11 cellular contexts compared by ENCODE assay signal in the genomic region with DNA sequence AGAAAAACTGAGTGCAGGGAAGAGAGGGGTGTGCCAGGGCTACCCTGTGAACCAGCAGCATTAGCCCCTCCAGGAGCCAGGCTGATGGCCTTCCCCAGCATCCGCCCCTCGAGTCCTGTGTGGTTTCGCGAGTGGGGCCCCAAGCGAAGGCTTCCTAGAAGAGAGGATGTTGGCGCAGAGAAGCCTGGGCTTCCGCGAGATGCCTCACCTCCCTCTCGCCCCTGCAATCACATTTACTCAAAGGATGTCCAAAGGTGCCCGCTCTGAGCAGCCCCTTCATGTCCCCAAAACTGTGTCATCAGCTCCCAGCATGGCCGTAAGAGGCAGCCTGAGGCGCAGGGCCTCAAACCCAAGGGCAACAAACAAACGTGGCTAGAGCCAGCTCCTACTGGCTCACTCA.
DNase-seq lines count a peak whose midpoint lies in the region; FAIRE-seq and TF ChIP-seq lines count a peak whose summit lies in the region.
"Had no signal": no experiment of that assay in that cellular context is flagged by ENCODE, and none has a peak within 500 bp of the region (broad histone marks: within the 10 kb centered on the region; RNA-seq: fewer than 3 reads in every experiment).

No MANE protein-coding gene starts in this region.

- FAIRE-seq in HTR-8/SVneo (lab: Jason Lieb, UNC), result no peak
- FAIRE-seq: colon had no signal

- H3K27me3 Mint-ChIP-seq in activated T-cell treated with anti-CD3 and anti-CD28 coated beads, Interleukin-2, amount 50 U/mL, for 24 hours, result no peaks in the 10 kb centered on the region

- TF ChIP-seq CTCF in Peyer's patch (IDR thresholded peaks at IDR 0.05) (no peak), SK-N-SH (IDR thresholded peaks at IDR 0.05) (no peak)

- H3K9me3 ChIP-seq in Peyer's patch, result no peaks in the 10 kb centered on the region
- H3K9me3 ChIP-seq in SK-N-SH, result no peaks in the 10 kb centered on the region

- no peak overlapping the region for H2AFZ ChIP-seq in SK-N-SH (ENCODE audit: low read depth)
- H2AFZ ChIP-seq: neural progenitor cell had no signal

- no peak for TF ChIP-seq POLR2A in Peyer's patch (IDR thresholded peaks at IDR 0.05)

- no peak for TF ChIP-seq RAD21 in SK-N-SH (IDR thresholded peaks at IDR 0.05; ENCODE audit: low read length)

- H4K20me1 ChIP-seq in SK-N-SH (ENCODE audit: insufficient read depth), result no peaks in the 10 kb centered on the region

- peak in 2 of 3 donors; percentile 70 to 76 for DNase-seq in Peyer's patch
- peak; percentile 77 for DNase-seq in activated T-cell treated with anti-CD3 and anti-CD28 coated beads, Interleukin-2, amount 50 U/mL, for 24 hours
- DNase-seq in inferior parietal cortex (ENCODE audit: extremely low spot score), result peak; percentile 1
- peak; percentile 26 to 33 for DNase-seq in stimulated activated CD8-positive, alpha-beta memory T cell treated with anti-CD3 and anti-CD28 coated beads, Interleukin-4, amount 100 ng/mL, for 4 hours (ENCODE audit: low read depth in 2 of 2, low spot score in 1 of 2)
- no peak for DNase-seq in NCI-H82 treated with DMSO at 0.1 percent for 48 hours (lab: John Stamatoyannopoulos, UW; ENCODE audit: unreplicated experiment)
- DNase-seq in SK-N-SH, result no peak
- no peak for DNase-seq in HTR-8/SVneo (ENCODE audit: insufficient read length, low spot score)
- DNase-seq in medulla oblongata (ENCODE audit: extremely low spot score), result no peak
- DNase-seq: NCI-H446 treated with DMSO at 0.1 percent for 48 hours had no signal

- CTCF ChIA-PET in SK-N-SH (lab: Yijun Ruan, JAX), result interaction anchor here (1.6 kb wide), 1 partner anchor 58 kb away, joined by 6 read pairs; no protein-coding TSS in a partner anchor

- H3K4me1 Mint-ChIP-seq in activated T-cell treated with anti-CD3 and anti-CD28 coated beads, Interleukin-2, amount 50 U/mL, for 24 hours (ENCODE audit: low read depth), result peaks cover 82% of the 10 kb centered on the region

- H3K36me3 ChIP-seq in Peyer's patch (peaks cover 0 to 3% (median 0%) of the 10 kb centered on the region in 3 donors), SK-N-SH (replicated peaks in 1 of 2; ENCODE audit: control insufficient read depth in 1 of 2, insufficient read depth in 2 of 2, low read length in 1 of 2) (no peaks in the 10 kb centered on the region)
- H3K36me3 ChIP-seq: neural progenitor cell had no signal

- no peak overlapping the region for H3K4me2 ChIP-seq in SK-N-SH
- H3K4me2 ChIP-seq: neural progenitor cell had no signal

- peaks cover 39% of the 10 kb centered on the region for H3K36me3 Mint-ChIP-seq in activated T-cell treated with anti-CD3 and anti-CD28 coated beads, Interleukin-2, amount 50 U/mL, for 24 hours (ENCODE audit: low read depth)

- no peaks in the 10 kb centered on the region for H3K79me2 ChIP-seq in SK-N-SH (ENCODE audit: insufficient read depth)

- 86% methylated on average over 13 of the region's 13 CpGs for WGBS in SK-N-SH (ENCODE audit: low lambda C conversion rate)

- no peaks in the 10 kb centered on the region for H3K9me3 Mint-ChIP-seq in activated T-cell treated with anti-CD3 and anti-CD28 coated beads, Interleukin-2, amount 50 U/mL, for 24 hours
- H3K9me3 Mint-ChIP-seq: neural progenitor cell had no signal

- no peak overlapping the region for H3K9ac ChIP-seq in SK-N-SH
- H3K9ac ChIP-seq: neural progenitor cell had no signal

- POLR2A ChIA-PET in SK-N-SH (lab: Yijun Ruan, JAX), result interaction anchor here (0.9 kb wide), 1 partner anchor 33 kb away, joined by 3 read pairs; no protein-coding TSS in a partner anchor

- H3F3A ChIP-seq in SK-N-SH (replicated peaks; ENCODE audit: insufficient read depth), result no peaks in the 10 kb centered on the region

- H3K9me2 ChIP-seq in SK-N-SH, result no peaks in the 10 kb centered on the region

- H3K27me3 ChIP-seq in Peyer's patch (no peaks in the 10 kb centered on the region), SK-N-SH (ENCODE audit: insufficient read depth) (no peaks in the 10 kb centered on the region)
- H3K27me3 ChIP-seq: neural progenitor cell had no signal

- H3K4me1 ChIP-seq in Peyer's patch (peaks cover 0 to 53% (median 29%) of the 10 kb centered on the region in 4 donors), SK-N-SH (ENCODE audit: control insufficient read depth in 1 of 2, insufficient read depth in 2 of 2, low read depth in 1 of 2, low read length in 1 of 2) (no peaks in the 10 kb centered on the region)
- H3K4me1 ChIP-seq: neural progenitor cell had no signal

- H3K4me3 Mint-ChIP-seq in activated T-cell treated with anti-CD3 and anti-CD28 coated beads, Interleukin-2, amount 50 U/mL, for 24 hours, result peak overlapping the region; percentile 59
- H3K4me3 Mint-ChIP-seq: neural progenitor cell had no signal

- H3K27ac ChIP-seq in Peyer's patch (peak overlapping the region in 3 of 4 donors; percentile 47 to 82 (median 52)), SK-N-SH (ENCODE audit: low read depth in 2 of 2, low read length in 1 of 2) (no peak overlapping the region)
- H3K27ac ChIP-seq: neural progenitor cell had no signal

- H3K4me3 ChIP-seq in Peyer's patch (peak overlapping the region in 1 of 4 donors; percentile 18), SK-N-SH (ENCODE audit: low read depth in 2 of 2, low read length in 1 of 2) (no peak overlapping the region)
- H3K4me3 ChIP-seq: neural progenitor cell had no signal

- peak overlapping the region; percentile 96 for H3K27ac Mint-ChIP-seq in activated T-cell treated with anti-CD3 and anti-CD28 coated beads, Interleukin-2, amount 50 U/mL, for 24 hours
- H3K27ac Mint-ChIP-seq: neural progenitor cell had no signal

- TF ChIP-seq EP300 in SK-N-SH (IDR thresholded peaks at IDR 0.05; ENCODE audit: borderline replicate concordance in 1 of 2, low read depth in 1 of 2, low read length in 1 of 2), result no peak

TF ChIP-seq in SK-N-SH, 30 proteins besides CTCF, POLR2A, EP300 and RAD21:
- TF ChIP-seq, protein P1, sequence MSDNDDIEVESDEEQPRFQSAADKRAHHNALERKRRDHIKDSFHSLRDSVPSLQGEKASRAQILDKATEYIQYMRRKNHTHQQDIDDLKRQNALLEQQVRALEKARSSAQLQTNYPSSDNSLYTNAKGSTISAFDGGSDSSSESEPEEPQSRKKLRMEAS (IDR thresholded peaks at IDR 0.05; ENCODE audit: low read depth), result no peak
- TF ChIP-seq, protein P2, sequence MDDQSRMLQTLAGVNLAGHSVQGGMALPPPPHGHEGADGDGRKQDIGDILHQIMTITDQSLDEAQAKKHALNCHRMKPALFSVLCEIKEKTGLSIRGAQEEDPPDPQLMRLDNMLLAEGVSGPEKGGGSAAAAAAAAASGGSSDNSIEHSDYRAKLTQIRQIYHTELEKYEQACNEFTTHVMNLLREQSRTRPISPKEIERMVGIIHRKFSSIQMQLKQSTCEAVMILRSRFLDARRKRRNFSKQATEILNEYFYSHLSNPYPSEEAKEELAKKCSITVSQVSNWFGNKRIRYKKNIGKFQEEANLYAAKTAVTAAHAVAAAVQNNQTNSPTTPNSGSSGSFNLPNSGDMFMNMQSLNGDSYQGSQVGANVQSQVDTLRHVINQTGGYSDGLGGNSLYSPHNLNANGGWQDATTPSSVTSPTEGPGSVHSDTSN (IDR thresholded peaks at IDR 0.05), result no peak
- TF ChIP-seq SMC3 (IDR thresholded peaks at IDR 0.05; ENCODE audit: low read depth, low read length) (no peak), POLR2AphosphoS5 (IDR thresholded peaks at IDR 0.05; ENCODE audit: low read depth, low read length) (no peak), TEAD4 (IDR thresholded peaks at IDR 0.05; ENCODE audit: borderline replicate concordance, insufficient read depth) (no peak), MXI1 (IDR thresholded peaks at IDR 0.05; ENCODE audit: low read depth, low read length) (no peak), RCOR1 (IDR thresholded peaks at IDR 0.05; ENCODE audit: low read length) (no peak)
- TF ChIP-seq, protein P3, sequence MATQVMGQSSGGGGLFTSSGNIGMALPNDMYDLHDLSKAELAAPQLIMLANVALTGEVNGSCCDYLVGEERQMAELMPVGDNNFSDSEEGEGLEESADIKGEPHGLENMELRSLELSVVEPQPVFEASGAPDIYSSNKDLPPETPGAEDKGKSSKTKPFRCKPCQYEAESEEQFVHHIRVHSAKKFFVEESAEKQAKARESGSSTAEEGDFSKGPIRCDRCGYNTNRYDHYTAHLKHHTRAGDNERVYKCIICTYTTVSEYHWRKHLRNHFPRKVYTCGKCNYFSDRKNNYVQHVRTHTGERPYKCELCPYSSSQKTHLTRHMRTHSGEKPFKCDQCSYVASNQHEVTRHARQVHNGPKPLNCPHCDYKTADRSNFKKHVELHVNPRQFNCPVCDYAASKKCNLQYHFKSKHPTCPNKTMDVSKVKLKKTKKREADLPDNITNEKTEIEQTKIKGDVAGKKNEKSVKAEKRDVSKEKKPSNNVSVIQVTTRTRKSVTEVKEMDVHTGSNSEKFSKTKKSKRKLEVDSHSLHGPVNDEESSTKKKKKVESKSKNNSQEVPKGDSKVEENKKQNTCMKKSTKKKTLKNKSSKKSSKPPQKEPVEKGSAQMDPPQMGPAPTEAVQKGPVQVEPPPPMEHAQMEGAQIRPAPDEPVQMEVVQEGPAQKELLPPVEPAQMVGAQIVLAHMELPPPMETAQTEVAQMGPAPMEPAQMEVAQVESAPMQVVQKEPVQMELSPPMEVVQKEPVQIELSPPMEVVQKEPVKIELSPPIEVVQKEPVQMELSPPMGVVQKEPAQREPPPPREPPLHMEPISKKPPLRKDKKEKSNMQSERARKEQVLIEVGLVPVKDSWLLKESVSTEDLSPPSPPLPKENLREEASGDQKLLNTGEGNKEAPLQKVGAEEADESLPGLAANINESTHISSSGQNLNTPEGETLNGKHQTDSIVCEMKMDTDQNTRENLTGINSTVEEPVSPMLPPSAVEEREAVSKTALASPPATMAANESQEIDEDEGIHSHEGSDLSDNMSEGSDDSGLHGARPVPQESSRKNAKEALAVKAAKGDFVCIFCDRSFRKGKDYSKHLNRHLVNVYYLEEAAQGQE (IDR thresholded peaks at IDR 0.05; ENCODE audit: low read depth, low read length), result no peak

Comparison
In these comparisons a context has a peak if more than half of its experiments do, and no peak if none do; other contexts are left out.
1. DNase-seq: peak in Peyer's patch (2 of 3), activated T-cell treated with anti-CD3 and anti-CD28 coated beads, Interleukin-2, amount 50 U/mL, for 24 hours (single experiment), inferior parietal cortex (single experiment) and stimulated activated CD8-positive, alpha-beta memory T cell treated with anti-CD3 and anti-CD28 coated beads, Interleukin-4, amount 100 ng/mL, for 4 hours (2 of 2); none in NCI-H82 treated with DMSO at 0.1 percent for 48 hours (single experiment), SK-N-SH (single experiment), HTR-8/SVneo (single experiment) and medulla oblongata (single experiment).
2. H3K27ac ChIP-seq: peak in Peyer's patch (3 of 4); none in SK-N-SH (0 of 2).